1 cellular context compared by ENCODE assay signal in the genomic region with DNA sequence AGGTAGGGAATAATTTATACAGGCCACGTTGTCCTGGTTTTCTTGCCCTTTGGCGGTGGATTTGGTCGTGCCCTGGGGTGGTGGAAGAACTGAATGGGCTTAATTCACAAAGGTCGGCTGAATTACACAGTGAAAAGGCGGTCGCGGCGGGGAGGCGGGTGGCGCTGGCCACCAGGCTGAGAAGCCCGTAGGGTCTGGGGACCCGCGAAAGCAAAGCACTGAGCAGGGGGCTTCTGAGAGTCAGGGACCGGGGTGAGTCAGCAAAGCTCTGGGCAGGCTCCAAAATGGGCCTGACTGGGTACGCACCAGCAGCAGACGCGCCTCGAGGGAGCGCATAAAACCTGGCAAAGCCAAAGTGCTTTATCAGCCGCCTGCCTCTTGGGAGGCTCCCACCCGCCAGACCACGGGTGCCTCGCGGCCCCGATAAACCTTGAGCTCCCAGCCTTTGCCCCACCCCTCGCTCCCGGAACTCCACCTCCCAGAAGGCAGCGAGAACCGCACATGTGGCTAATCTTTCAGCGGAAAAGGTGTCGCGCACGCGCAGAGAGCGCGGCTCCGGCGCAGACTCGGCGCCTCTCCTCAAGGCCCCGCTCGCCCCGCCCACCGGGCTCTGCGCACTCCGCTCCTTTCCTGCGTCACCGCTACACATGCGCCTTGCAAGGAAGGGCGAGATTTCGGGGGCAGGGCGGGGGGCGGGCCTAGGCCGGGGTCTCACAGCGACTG.
A peak's percentile ranks its signal among the peaks of the same experiment; 100 is the strongest.
TF ChIP-seq lines count a peak whose summit lies in the region.

No MANE protein-coding gene starts in this region.

TF ChIP-seq in K562, 482 proteins besides CTCF, POLR2A, EP300 and RAD21 (continues in another document):
- TF ChIP-seq ZNF785 (CRISPR knock-in tag; IDR thresholded peaks at IDR 0.05) (no peak), FOSL1 (tag; conservative IDR thresholded peaks at IDR 0.05) (peak; percentile 54; the same call in 1 of the 2 replicates), MAFF (IDR thresholded peaks at IDR 0.05; ENCODE audit: low read length) (peak; percentile 15; the same call in 1 of the 2 replicates), TARDBP (IDR thresholded peaks at IDR 0.05) (no peak), HOXB6 (CRISPR knock-in tag; IDR thresholded peaks at IDR 0.05; ENCODE audit: borderline replicate concordance) (no peak), TOE1 (IDR thresholded peaks at IDR 0.05; ENCODE audit: borderline replicate concordance) (0 out of 2 replicates have a peak, but pooled peaks have one; percentile 27), TOE1 (CRISPR knock-in tag; IDR thresholded peaks at IDR 0.05; ENCODE audit: borderline replicate concordance, low read depth) (no peak), SMARCA4 (IDR thresholded peaks at IDR 0.05) (peak; percentile 69), ZNF668 (CRISPR knock-in tag; IDR thresholded peaks at IDR 0.05) (0 out of 2 replicates have a peak, but pooled peaks have one; percentile 42), RB1 (IDR thresholded peaks at IDR 0.05; ENCODE audit: low read depth) (peak; percentile 47), ZNF232 (CRISPR knock-in tag; IDR thresholded peaks at IDR 0.05) (no peak), HMG20B (CRISPR knock-in tag; IDR thresholded peaks at IDR 0.05) (no peak), NEUROD1 (IDR thresholded peaks at IDR 0.05; ENCODE audit: borderline replicate concordance, low read depth, low read length, partially characterized antibody) (peak; percentile 43), TCF3 (CRISPR knock-in tag; IDR thresholded peaks at IDR 0.05) (peak; percentile 90), KLF10 (CRISPR knock-in tag; IDR thresholded peaks at IDR 0.05) (no peak), ARID2 (IDR thresholded peaks at IDR 0.05) (no peak), MXI1 (IDR thresholded peaks at IDR 0.05; ENCODE audit: low read depth, low read length) (peak; percentile 21; the same call in 1 of the 2 replicates), GABPB1 (CRISPR knock-in tag; IDR thresholded peaks at IDR 0.05) (peak; percentile 74), ZNF75A (CRISPR knock-in tag; IDR thresholded peaks at IDR 0.05) (no peak), XRCC5 (IDR thresholded peaks at IDR 0.05; ENCODE audit: low read depth, low read length) (peak; percentile 83; the same call in 1 of the 2 replicates), ZNF707 (CRISPR knock-in tag; conservative IDR thresholded peaks at IDR 0.05) (no peak), ARHGAP35 (IDR thresholded peaks at IDR 0.05; ENCODE audit: partially characterized antibody) (no peak), C11orf30 (IDR thresholded peaks at IDR 0.05; ENCODE audit: low read depth) (peak; percentile 80), ZNF717 (CRISPR knock-in tag; IDR thresholded peaks at IDR 0.05) (no peak), FOS (IDR thresholded peaks at IDR 0.05; ENCODE audit: extremely low read depth, insufficient read length) (no peak), PRMT5 (CRISPR knock-in tag; IDR thresholded peaks at IDR 0.05) (no peak), CXXC5 (CRISPR knock-in tag; IDR thresholded peaks at IDR 0.05) (peak; percentile 92), ZBTB8A (IDR thresholded peaks at IDR 0.05; ENCODE audit: partially characterized antibody) (no peak), TEAD4 (IDR thresholded peaks at IDR 0.05; ENCODE audit: low read length) (peak; percentile 84), TEAD4 (CRISPR knock-in tag; IDR thresholded peaks at IDR 0.05; ENCODE audit: borderline replicate concordance) (no peak), TSC22D4 (tag; IDR thresholded peaks at IDR 0.05) (no peak), STAT5A (IDR thresholded peaks at IDR 0.05; ENCODE audit: borderline replicate concordance, low read length) (peak; percentile 70; the same call in 1 of the 2 replicates), MYNN (IDR thresholded peaks at IDR 0.05) (peak; percentile 72), MYNN (CRISPR knock-in tag; IDR thresholded peaks at IDR 0.05) (no peak), HDAC3 (IDR thresholded peaks at IDR 0.05; ENCODE audit: borderline replicate concordance, partially characterized antibody) (no peak), POLR2B (IDR thresholded peaks at IDR 0.05; ENCODE audit: low read depth, partially characterized antibody) (peak; percentile 93), ZNF766 (CRISPR knock-in tag; conservative IDR thresholded peaks at IDR 0.05) (peak; percentile 92; the same call in 1 of the 2 replicates), ZSCAN29 (IDR thresholded peaks at IDR 0.05) (no peak), SPI1 (IDR thresholded peaks at IDR 0.05; ENCODE audit: borderline replicate concordance, low read depth, low read length) (no peak), KDM5B (IDR thresholded peaks at IDR 0.05; ENCODE audit: insufficient replicate concordance, low read depth, low read length) (peak; percentile 60), SMARCE1 (IDR thresholded peaks at IDR 0.05) (peak; percentile 80), MBD2 (IDR thresholded peaks at IDR 0.05; ENCODE audit: borderline replicate concordance, low read depth) (0 out of 2 replicates have a peak, but pooled peaks have one; percentile 14), NFATC3 (IDR thresholded peaks at IDR 0.05) (no peak), RUNX1 (IDR thresholded peaks at IDR 0.05; ENCODE audit: low read depth) (peak; percentile 63; the same call in 1 of the 2 replicates), NFXL1 (CRISPR knock-in tag; IDR thresholded peaks at IDR 0.05) (no peak), GATAD2B (IDR thresholded peaks at IDR 0.05; ENCODE audit: borderline replicate concordance) (peak; percentile 36; the same call in 1 of the 2 replicates), JUND (IDR thresholded peaks at IDR 0.05; ENCODE audit: borderline replicate concordance, low read depth, low read length) (peak; percentile 59), JUND (tag; IDR thresholded peaks at IDR 0.05; ENCODE audit: borderline replicate concordance, low read depth, low read length) (peak; percentile 55; the same call in 1 of the 3 replicates), PHTF2 (CRISPR knock-in tag; IDR thresholded peaks at IDR 0.05) (no peak), EHMT2 (IDR thresholded peaks at IDR 0.05) (no peak), TAL1 (IDR thresholded peaks at IDR 0.05) (peak; percentile 76; the same call in 1 of the 2 replicates), ESRRA (IDR thresholded peaks at IDR 0.05; ENCODE audit: borderline replicate concordance, low read depth) (no peak; the same call in 1 of the 2 replicates), CHCHD3 (CRISPR knock-in tag; IDR thresholded peaks at IDR 0.05) (no peak), TAF1 (IDR thresholded peaks at IDR 0.05; ENCODE audit: control insufficient read depth, extremely low read depth, insufficient read depth, low read length, severe bottlenecking) (peak; percentile 41), SMARCC2 (IDR thresholded peaks at IDR 0.05; ENCODE audit: low read depth) (peak; percentile 50; the same call in 1 of the 2 replicates), ZNF134 (CRISPR knock-in tag; conservative IDR thresholded peaks at IDR 0.05) (0 out of 2 replicates have a peak, but pooled peaks have one; percentile 6), NFIC (IDR thresholded peaks at IDR 0.05) (peak; percentile 69)
- TF ChIP-seq, protein P1, sequence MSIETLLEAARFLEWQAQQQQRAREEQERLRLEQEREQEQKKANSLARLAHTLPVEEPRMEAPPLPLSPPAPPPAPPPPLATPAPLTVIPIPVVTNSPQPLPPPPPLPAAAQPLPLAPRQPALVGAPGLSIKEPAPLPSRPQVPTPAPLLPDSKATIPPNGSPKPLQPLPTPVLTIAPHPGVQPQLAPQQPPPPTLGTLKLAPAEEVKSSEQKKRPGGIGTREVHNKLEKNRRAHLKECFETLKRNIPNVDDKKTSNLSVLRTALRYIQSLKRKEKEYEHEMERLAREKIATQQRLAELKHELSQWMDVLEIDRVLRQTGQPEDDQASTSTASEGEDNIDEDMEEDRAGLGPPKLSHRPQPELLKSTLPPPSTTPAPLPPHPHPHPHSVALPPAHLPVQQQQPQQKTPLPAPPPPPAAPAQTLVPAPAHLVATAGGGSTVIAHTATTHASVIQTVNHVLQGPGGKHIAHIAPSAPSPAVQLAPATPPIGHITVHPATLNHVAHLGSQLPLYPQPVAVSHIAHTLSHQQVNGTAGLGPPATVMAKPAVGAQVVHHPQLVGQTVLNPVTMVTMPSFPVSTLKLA (conservative IDR thresholded peaks at IDR 0.05) = peak; percentile 89 to 95
- TF ChIP-seq, protein P2, sequence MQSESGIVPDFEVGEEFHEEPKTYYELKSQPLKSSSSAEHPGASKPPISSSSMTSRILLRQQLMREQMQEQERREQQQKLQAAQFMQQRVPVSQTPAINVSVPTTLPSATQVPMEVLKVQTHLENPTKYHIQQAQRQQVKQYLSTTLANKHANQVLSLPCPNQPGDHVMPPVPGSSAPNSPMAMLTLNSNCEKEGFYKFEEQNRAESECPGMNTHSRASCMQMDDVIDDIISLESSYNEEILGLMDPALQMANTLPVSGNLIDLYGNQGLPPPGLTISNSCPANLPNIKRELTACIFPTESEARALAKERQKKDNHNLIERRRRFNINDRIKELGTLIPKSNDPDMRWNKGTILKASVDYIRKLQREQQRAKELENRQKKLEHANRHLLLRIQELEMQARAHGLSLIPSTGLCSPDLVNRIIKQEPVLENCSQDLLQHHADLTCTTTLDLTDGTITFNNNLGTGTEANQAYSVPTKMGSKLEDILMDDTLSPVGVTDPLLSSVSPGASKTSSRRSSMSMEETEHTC (IDR thresholded peaks at IDR 0.05) = peak; percentile 67; the same call in 1 of the 2 replicates
- TF ChIP-seq, protein P3, sequence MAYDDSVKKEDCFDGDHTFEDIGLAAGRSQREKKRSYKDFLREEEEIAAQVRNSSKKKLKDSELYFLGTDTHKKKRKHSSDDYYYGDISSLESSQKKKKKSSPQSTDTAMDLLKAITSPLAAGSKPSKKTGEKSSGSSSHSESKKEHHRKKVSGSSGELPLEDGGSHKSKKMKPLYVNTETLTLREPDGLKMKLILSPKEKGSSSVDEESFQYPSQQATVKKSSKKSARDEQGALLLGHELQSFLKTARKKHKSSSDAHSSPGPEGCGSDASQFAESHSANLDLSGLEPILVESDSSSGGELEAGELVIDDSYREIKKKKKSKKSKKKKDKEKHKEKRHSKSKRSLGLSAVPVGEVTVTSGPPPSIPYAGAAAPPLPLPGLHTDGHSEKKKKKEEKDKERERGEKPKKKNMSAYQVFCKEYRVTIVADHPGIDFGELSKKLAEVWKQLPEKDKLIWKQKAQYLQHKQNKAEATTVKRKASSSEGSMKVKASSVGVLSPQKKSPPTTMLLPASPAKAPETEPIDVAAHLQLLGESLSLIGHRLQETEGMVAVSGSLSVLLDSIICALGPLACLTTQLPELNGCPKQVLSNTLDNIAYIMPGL (CRISPR knock-in tag; IDR thresholded peaks at IDR 0.05) = peak; percentile 79; the same call in 1 of the 2 replicates
- TF ChIP-seq, protein P4, sequence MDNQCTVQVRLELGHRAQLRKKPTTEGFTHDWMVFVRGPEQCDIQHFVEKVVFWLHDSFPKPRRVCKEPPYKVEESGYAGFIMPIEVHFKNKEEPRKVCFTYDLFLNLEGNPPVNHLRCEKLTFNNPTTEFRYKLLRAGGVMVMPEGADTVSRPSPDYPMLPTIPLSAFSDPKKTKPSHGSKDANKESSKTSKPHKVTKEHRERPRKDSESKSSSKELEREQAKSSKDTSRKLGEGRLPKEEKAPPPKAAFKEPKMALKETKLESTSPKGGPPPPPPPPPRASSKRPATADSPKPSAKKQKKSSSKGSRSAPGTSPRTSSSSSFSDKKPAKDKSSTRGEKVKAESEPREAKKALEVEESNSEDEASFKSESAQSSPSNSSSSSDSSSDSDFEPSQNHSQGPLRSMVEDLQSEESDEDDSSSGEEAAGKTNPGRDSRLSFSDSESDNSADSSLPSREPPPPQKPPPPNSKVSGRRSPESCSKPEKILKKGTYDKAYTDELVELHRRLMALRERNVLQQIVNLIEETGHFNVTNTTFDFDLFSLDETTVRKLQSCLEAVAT (IDR thresholded peaks at IDR 0.05) = no peak
- TF ChIP-seq, protein P5, sequence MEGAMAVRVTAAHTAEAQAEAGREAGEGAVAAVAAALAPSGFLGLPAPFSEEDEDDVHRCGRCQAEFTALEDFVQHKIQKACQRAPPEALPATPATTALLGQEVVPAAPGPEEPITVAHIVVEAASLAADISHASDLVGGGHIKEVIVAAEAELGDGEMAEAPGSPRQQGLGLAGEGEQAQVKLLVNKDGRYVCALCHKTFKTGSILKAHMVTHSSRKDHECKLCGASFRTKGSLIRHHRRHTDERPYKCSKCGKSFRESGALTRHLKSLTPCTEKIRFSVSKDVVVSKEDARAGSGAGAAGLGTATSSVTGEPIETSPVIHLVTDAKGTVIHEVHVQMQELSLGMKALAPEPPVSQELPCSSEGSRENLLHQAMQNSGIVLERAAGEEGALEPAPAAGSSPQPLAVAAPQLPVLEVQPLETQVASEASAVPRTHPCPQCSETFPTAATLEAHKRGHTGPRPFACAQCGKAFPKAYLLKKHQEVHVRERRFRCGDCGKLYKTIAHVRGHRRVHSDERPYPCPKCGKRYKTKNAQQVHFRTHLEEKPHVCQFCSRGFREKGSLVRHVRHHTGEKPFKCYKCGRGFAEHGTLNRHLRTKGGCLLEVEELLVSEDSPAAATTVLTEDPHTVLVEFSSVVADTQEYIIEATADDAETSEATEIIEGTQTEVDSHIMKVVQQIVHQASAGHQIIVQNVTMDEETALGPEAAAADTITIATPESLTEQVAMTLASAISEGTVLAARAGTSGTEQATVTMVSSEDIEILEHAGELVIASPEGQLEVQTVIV (CRISPR knock-in tag; IDR thresholded peaks at IDR 0.05; ENCODE audit: borderline replicate concordance) = no peak
- TF ChIP-seq, protein P6, sequence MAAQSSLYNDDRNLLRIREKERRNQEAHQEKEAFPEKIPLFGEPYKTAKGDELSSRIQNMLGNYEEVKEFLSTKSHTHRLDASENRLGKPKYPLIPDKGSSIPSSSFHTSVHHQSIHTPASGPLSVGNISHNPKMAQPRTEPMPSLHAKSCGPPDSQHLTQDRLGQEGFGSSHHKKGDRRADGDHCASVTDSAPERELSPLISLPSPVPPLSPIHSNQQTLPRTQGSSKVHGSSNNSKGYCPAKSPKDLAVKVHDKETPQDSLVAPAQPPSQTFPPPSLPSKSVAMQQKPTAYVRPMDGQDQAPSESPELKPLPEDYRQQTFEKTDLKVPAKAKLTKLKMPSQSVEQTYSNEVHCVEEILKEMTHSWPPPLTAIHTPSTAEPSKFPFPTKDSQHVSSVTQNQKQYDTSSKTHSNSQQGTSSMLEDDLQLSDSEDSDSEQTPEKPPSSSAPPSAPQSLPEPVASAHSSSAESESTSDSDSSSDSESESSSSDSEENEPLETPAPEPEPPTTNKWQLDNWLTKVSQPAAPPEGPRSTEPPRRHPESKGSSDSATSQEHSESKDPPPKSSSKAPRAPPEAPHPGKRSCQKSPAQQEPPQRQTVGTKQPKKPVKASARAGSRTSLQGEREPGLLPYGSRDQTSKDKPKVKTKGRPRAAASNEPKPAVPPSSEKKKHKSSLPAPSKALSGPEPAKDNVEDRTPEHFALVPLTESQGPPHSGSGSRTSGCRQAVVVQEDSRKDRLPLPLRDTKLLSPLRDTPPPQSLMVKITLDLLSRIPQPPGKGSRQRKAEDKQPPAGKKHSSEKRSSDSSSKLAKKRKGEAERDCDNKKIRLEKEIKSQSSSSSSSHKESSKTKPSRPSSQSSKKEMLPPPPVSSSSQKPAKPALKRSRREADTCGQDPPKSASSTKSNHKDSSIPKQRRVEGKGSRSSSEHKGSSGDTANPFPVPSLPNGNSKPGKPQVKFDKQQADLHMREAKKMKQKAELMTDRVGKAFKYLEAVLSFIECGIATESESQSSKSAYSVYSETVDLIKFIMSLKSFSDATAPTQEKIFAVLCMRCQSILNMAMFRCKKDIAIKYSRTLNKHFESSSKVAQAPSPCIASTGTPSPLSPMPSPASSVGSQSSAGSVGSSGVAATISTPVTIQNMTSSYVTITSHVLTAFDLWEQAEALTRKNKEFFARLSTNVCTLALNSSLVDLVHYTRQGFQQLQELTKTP (IDR thresholded peaks at IDR 0.05; ENCODE audit: low read depth in 1 of 2, partially characterized antibody in 2 of 2) = peak in 1 of 2 experiments; percentile 92
